24 cellular contexts compared by ENCODE assay signal in genomic region chr7:155914341-155914740, GRCh38.
DNase-seq lines count a peak whose midpoint lies in the region; ATAC-seq, FAIRE-seq and TF ChIP-seq lines count a peak whose summit lies in the region.
"Had no signal": no experiment of that assay in that cellular context is flagged by ENCODE, and none has a peak within 500 bp of the region (broad histone marks: within the 10 kb centered on the region; RNA-seq: fewer than 3 reads in every experiment).

No MANE protein-coding gene starts in this region.

- H2AFZ ChIP-seq in HepG2 (ENCODE audit: low read length), result no peak overlapping the region

- H3K27me3 ChIP-seq in HepG2 (ENCODE audit: control insufficient read depth in 1 of 2, insufficient read depth in 2 of 2, low read length in 2 of 2) (peaks cover 1 to 54% of the 10 kb centered on the region in 2 experiments; a peak in 3 of 5 replicates), right lobe of liver (no peaks in the 10 kb centered on the region), spleen (replicated peaks in 1 of 7) (no peaks in the 10 kb centered on the region)
- H3K27me3 ChIP-seq: BLaER1 had no signal

- H3K27ac ChIP-seq in HepG2 (ENCODE audit: extremely low read length, insufficient read depth, low read length) (no peak overlapping the region), right lobe of liver (no peak overlapping the region), spleen (no peak overlapping the region)
- H3K27ac ChIP-seq: BLaER1 had no signal

- CTCF ChIA-PET in HepG2 (lab: Yijun Ruan, JAX; ENCODE audit: low intra/inter-chr PET ratio, low total read pairs), result no interaction called here

- H3K9me3 ChIP-seq in HepG2 (ENCODE audit: low read length), result no peaks in the 10 kb centered on the region
- no peaks in the 10 kb centered on the region for H3K9me3 ChIP-seq in right lobe of liver
- H3K9me3 ChIP-seq in spleen, result peaks cover 0 to 39% (median 30%) of the 10 kb centered on the region in 8 donors
- H3K9me3 ChIP-seq: BE2C, Caco-2 had no signal

- no peak for DNase-seq in HepG2 (ENCODE audit: low spot score)
- no peak for DNase-seq in right lobe of liver
- peak; percentile 43 for DNase-seq in mesenteric fat pad (ENCODE audit: low spot score)
- peak; percentile 59 for DNase-seq in spleen
- no peak for DNase-seq in NCI-H748 (lab: John Stamatoyannopoulos, UW; ENCODE audit: unreplicated experiment)
- DNase-seq in activated CD8-positive, alpha-beta memory T cell treated with anti-CD3 and anti-CD28 coated beads, Interleukin-2, amount 50 U/mL, for 4 hours, result no peak
- DNase-seq: 8988T; ACHN; BE2C; C1 segment of cervical spinal cord; Calu3; CD4-positive, alpha-beta memory T cell; CD4-positive, CD25-positive, alpha-beta regulatory T cell; CD8-positive, alpha-beta memory T cell; DMS79 treated with DMSO at 0.1 percent for 48 hours; GF-D8 had no signal

- H3K4me1 ChIP-seq in HepG2 (ENCODE audit: insufficient read depth, low read length), result peaks cover 12% of the 10 kb centered on the region
- H3K4me1 ChIP-seq in right lobe of liver, result peaks cover 2 to 24% (median 12%) of the 10 kb centered on the region in 4 donors
- H3K4me1 ChIP-seq in spleen, result no peaks in the 10 kb centered on the region
- H3K4me1 ChIP-seq: BE2C, BLaER1 had no signal

- no peaks in the 10 kb centered on the region for H3K79me2 ChIP-seq in HepG2 (ENCODE audit: insufficient read depth, low read length)

- WGBS in HepG2 (ENCODE audit: low lambda C conversion rate), result 15% methylated on average over 7 of the region's 10 CpGs
- 78% methylated on average over 7 of the region's 10 CpGs for WGBS in right lobe of liver (ENCODE audit: insufficient coverage, low coverage, low lambda C conversion rate, missing lambda C conversion rate)
- 75 to 87% (median 81%) methylated on average over 9 to 10 of the region's 10 CpGs for WGBS in spleen, 5 donors

- FAIRE-seq in HepG2 (lab: Jason Lieb, UNC), result no peak
- FAIRE-seq: A204.1, D721Med, G401.6, GM12891, GM19239 had no signal

- intact Hi-C loops in HepG2 (cut with micrococcal nuclease; ENCODE audit: unreplicated experiment) (loop anchor here (10.0 kb wide), 1 partner anchor 60 kb away; no protein-coding TSS in a partner anchor), right lobe of liver (cut with DNase I) (no loop called here), spleen (cut with DNase I; ENCODE audit: low total_unique reads) (no loop called here)

- no peak overlapping the region for H3K9ac ChIP-seq in HepG2 (ENCODE audit: insufficient read depth, low read depth, low read length)
- H3K9ac ChIP-seq: BLaER1 had no signal

- TF ChIP-seq EP300 in HepG2 (IDR thresholded peaks at IDR 0.05; ENCODE audit: low read depth in 2 of 2, low read length in 2 of 2), result no peak
- TF ChIP-seq EP300 in HepG2 (CRISPR knock-in tag; IDR thresholded peaks at IDR 0.05; ENCODE audit: borderline replicate concordance), result no peak

- in situ Hi-C loops in HepG2 (cut with HindIII; ENCODE audit: extremely low pct_ligation_motif_present, low pct_unique_long_range_greater_than_20kb), result no loop called here

- POLR2A ChIA-PET in HepG2 (lab: Yijun Ruan, JAX), result no interaction called here

- no peak overlapping the region for H3K4me3 ChIP-seq in HepG2 (replicated peaks in 1 of 3; ENCODE audit: insufficient read depth in 1 of 3, low read depth in 2 of 3, low read length in 3 of 3)
- no peak overlapping the region for H3K4me3 ChIP-seq in right lobe of liver
- H3K4me3 ChIP-seq in spleen, result no peak overlapping the region
- H3K4me3 ChIP-seq: BLaER1 had no signal

- H3K36me3 ChIP-seq in HepG2 (replicated peaks in 1 of 2; ENCODE audit: control insufficient read depth in 1 of 2, insufficient read depth in 2 of 2, low read length in 2 of 2), result no peaks in the 10 kb centered on the region
- no peaks in the 10 kb centered on the region for H3K36me3 ChIP-seq in right lobe of liver
- H3K36me3 ChIP-seq in spleen, result no peaks in the 10 kb centered on the region
- H3K36me3 ChIP-seq: BE2C, BLaER1 had no signal

- no peak for ATAC-seq in HepG2
- ATAC-seq in right lobe of liver, result no peak
- ATAC-seq in GM21515 (IDR thresholded peaks at IDR 0.05; ENCODE audit: unreplicated experiment), result no peak

- TF ChIP-seq CTCF in HepG2 (CRISPR knock-in tag; IDR thresholded peaks at IDR 0.05), result no peak
- TF ChIP-seq CTCF in right lobe of liver (IDR thresholded peaks at IDR 0.05), result no peak
- no peak for TF ChIP-seq CTCF in spleen (IDR thresholded peaks at IDR 0.05 in 8 of 11, conservative IDR thresholded peaks at IDR 0.05 in 3 of 11)

- no TSS peak for BruUV-seq in HepG2 (replicated peaks; lab: Mats Ljungman, UMichigan)

- H3K4me2 ChIP-seq in HepG2 (ENCODE audit: low read depth, low read length), result no peak overlapping the region
- H3K4me2 ChIP-seq: BLaER1 had no signal

- H4K20me1 ChIP-seq in HepG2 (ENCODE audit: insufficient read depth, low read length), result no peaks in the 10 kb centered on the region
- H4K20me1 ChIP-seq: BLaER1 had no signal

- TF ChIP-seq POLR2A in HepG2 (IDR thresholded peaks at IDR 0.05; ENCODE audit: insufficient read depth in 1 of 2, low read depth in 2 of 2, low read length in 2 of 2) (no peak), right lobe of liver (IDR thresholded peaks at IDR 0.05) (no peak), spleen (IDR thresholded peaks at IDR 0.05) (no peak)

- no peak for TF ChIP-seq RAD21 in HepG2 (CRISPR knock-in tag; IDR thresholded peaks at IDR 0.05)

TF ChIP-seq in HepG2, 621 proteins besides CTCF, POLR2A, EP300 and RAD21:
- no peak for TF ChIP-seq ZNF598 (CRISPR knock-in tag; IDR thresholded peaks at IDR 0.05; ENCODE audit: borderline replicate concordance)
- TF ChIP-seq MNT (IDR thresholded peaks at IDR 0.05), result 0 out of 2 replicates have a peak, but pooled peaks have one; percentile 16
- no peak for TF ChIP-seq MED1 (CRISPR knock-in tag; IDR thresholded peaks at IDR 0.05)
- TF ChIP-seq ZNF446 (CRISPR knock-in tag; IDR thresholded peaks at IDR 0.05), result no peak
- TF ChIP-seq ZNF7 (CRISPR knock-in tag; IDR thresholded peaks at IDR 0.05), result no peak
- TF ChIP-seq ATAD3A (CRISPR knock-in tag; IDR thresholded peaks at IDR 0.05), result no peak
- TF ChIP-seq ARNT (IDR thresholded peaks at IDR 0.05), result no peak
- no peak for TF ChIP-seq PRDM15 (CRISPR knock-in tag; IDR thresholded peaks at IDR 0.05)

Comparison
In these comparisons a context has a peak if more than half of its experiments do, and no peak if none do; other contexts are left out.
1. DNase-seq: peak in mesenteric fat pad (single experiment) and spleen (single experiment); none in HepG2 (single experiment), right lobe of liver (0 of 3), NCI-H748 (single experiment) and activated CD8-positive, alpha-beta memory T cell treated with anti-CD3 and anti-CD28 coated beads, Interleukin-2, amount 50 U/mL, for 4 hours (single experiment).